Comparison of ENCODE assay signal across 1 cellular context in the genomic region with DNA sequence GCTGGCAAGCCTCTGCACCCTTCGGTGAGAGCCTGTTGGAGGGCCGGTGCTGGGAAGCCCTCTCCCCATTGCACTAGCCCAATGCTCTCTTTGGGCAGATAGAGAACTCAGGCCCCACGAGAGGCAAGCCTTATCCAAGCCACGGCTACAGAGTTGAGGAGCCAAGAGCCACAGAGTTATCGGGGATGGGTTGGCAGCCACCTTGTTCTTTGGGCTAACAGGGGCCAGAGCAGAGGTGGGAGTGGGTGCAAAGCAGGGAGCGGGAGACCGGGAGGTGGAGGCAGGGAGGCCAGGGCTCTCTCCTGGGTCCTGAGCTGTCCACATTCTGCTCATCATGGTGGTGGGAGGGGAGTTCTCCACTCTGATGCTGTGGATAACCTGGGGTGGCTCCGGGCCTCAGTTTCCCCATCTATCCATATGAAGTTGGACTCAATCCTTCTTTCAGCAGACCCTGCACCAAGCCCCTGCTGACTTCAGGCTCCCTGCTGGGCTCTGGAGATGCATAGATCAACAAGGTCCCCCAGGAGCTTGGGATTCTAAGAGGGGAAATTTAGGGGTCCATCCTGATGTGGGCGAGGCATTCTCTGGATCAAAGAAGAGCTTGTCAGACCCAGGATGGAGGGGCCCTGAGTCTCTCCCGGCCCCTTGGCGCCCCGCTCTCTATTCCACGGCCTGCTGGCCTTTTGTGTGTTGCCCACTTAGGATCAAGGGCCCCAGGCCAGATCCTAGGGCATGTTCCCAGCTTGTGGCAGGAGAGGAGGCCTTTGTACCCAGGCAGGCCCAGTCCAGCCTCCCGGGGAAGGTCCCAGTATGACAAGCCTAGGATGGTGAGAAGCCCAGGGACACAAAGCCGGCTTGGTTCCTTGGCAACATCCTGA.
TF ChIP-seq lines count a peak whose summit lies in the region.

No MANE protein-coding gene starts in this region.

TF ChIP-seq in HepG2, 621 proteins besides CTCF, POLR2A, EP300 and RAD21 (continued from another document and continues in another):
- TF ChIP-seq, protein P1, sequence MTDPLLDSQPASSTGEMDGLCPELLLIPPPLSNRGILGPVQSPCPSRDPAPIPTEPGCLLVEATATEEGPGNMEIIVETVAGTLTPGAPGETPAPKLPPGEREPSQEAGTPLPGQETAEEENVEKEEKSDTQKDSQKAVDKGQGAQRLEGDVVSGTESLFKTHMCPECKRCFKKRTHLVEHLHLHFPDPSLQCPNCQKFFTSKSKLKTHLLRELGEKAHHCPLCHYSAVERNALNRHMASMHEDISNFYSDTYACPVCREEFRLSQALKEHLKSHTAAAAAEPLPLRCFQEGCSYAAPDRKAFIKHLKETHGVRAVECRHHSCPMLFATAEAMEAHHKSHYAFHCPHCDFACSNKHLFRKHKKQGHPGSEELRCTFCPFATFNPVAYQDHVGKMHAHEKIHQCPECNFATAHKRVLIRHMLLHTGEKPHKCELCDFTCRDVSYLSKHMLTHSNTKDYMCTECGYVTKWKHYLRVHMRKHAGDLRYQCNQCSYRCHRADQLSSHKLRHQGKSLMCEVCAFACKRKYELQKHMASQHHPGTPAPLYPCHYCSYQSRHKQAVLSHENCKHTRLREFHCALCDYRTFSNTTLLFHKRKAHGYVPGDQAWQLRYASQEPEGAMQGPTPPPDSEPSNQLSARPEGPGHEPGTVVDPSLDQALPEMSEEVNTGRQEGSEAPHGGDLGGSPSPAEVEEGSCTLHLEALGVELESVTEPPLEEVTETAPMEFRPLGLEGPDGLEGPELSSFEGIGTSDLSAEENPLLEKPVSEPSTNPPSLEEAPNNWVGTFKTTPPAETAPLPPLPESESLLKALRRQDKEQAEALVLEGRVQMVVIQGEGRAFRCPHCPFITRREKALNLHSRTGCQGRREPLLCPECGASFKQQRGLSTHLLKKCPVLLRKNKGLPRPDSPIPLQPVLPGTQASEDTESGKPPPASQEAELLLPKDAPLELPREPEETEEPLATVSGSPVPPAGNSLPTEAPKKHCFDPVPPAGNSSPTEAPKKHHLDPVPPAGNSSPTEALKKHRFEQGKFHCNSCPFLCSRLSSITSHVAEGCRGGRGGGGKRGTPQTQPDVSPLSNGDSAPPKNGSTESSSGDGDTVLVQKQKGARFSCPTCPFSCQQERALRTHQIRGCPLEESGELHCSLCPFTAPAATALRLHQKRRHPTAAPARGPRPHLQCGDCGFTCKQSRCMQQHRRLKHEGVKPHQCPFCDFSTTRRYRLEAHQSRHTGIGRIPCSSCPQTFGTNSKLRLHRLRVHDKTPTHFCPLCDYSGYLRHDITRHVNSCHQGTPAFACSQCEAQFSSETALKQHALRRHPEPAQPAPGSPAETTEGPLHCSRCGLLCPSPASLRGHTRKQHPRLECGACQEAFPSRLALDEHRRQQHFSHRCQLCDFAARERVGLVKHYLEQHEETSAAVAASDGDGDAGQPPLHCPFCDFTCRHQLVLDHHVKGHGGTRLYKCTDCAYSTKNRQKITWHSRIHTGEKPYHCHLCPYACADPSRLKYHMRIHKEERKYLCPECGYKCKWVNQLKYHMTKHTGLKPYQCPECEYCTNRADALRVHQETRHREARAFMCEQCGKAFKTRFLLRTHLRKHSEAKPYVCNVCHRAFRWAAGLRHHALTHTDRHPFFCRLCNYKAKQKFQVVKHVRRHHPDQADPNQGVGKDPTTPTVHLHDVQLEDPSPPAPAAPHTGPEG (CRISPR knock-in tag; IDR thresholded peaks at IDR 0.05), result no peak
- no peak for TF ChIP-seq ZNF292 (CRISPR knock-in tag; IDR thresholded peaks at IDR 0.05; ENCODE audit: borderline replicate concordance, low read depth)
- peak; percentile 71 for TF ChIP-seq PHF21A (CRISPR knock-in tag; IDR thresholded peaks at IDR 0.05)
- TF ChIP-seq NONO (IDR thresholded peaks at IDR 0.05), result no peak
- no peak for TF ChIP-seq NONO (CRISPR knock-in tag; conservative IDR thresholded peaks at IDR 0.05)
- 0 out of 2 replicates have a peak, but pooled peaks have one; percentile 36 for TF ChIP-seq PHF20 (CRISPR knock-in tag; IDR thresholded peaks at IDR 0.05)
- peak; percentile 77; the same call in 1 of the 2 replicates for TF ChIP-seq ZNF790 (CRISPR knock-in tag; IDR thresholded peaks at IDR 0.05; ENCODE audit: borderline replicate concordance)
- TF ChIP-seq JDP2 (CRISPR knock-in tag; IDR thresholded peaks at IDR 0.05; ENCODE audit: borderline replicate concordance), result no peak
- no peak for TF ChIP-seq ZFP1 (CRISPR knock-in tag; IDR thresholded peaks at IDR 0.05)
- TF ChIP-seq, protein P2, sequence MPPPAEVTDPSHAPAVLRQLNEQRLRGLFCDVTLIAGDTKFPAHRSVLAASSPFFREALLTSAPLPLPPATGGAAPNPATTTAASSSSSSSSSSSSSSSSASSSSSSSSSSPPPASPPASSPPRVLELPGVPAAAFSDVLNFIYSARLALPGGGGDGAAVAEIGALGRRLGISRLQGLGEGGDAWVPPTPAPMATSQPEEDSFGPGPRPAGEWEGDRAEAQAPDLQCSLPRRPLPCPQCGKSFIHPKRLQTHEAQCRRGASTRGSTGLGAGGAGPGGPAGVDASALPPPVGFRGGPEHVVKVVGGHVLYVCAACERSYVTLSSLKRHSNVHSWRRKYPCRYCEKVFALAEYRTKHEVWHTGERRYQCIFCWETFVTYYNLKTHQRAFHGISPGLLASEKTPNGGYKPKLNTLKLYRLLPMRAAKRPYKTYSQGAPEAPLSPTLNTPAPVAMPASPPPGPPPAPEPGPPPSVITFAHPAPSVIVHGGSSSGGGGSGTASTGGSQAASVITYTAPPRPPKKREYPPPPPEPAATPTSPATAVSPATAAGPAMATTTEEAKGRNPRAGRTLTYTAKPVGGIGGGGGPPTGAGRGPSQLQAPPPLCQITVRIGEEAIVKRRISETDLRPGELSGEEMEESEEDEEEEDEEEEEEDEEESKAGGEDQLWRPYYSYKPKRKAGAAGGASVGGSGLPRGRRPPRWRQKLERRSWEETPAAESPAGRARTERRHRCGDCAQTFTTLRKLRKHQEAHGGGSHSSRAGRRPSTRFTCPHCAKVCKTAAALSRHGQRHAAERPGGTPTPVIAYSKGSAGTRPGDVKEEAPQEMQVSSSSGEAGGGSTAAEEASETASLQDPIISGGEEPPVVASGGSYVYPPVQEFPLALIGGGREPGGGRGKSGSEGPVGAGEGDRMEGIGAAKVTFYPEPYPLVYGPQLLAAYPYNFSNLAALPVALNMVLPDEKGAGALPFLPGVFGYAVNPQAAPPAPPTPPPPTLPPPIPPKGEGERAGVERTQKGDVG (CRISPR knock-in tag; IDR thresholded peaks at IDR 0.05; ENCODE audit: borderline replicate concordance), result 0 out of 2 replicates have a peak, but pooled peaks have one; percentile 21
- peak; percentile 42; the same call in 1 of the 2 replicates for TF ChIP-seq PAWR (CRISPR knock-in tag; IDR thresholded peaks at IDR 0.05; ENCODE audit: borderline replicate concordance)
- TF ChIP-seq ZNF646 (CRISPR knock-in tag; IDR thresholded peaks at IDR 0.05), result 0 out of 2 replicates have a peak, but pooled peaks have one; percentile 60
- no peak for TF ChIP-seq ZNF121 (CRISPR knock-in tag; IDR thresholded peaks at IDR 0.05)
- TF ChIP-seq GABPB1 (CRISPR knock-in tag; IDR thresholded peaks at IDR 0.05), result no peak
- no peak for TF ChIP-seq ZNF512 (CRISPR knock-in tag; IDR thresholded peaks at IDR 0.05)
- no peak for TF ChIP-seq ZNF652 (CRISPR knock-in tag; IDR thresholded peaks at IDR 0.05; ENCODE audit: borderline replicate concordance, low read depth)
- TF ChIP-seq ZNF34 (CRISPR knock-in tag; IDR thresholded peaks at IDR 0.05; ENCODE audit: borderline replicate concordance), result no peak
- TF ChIP-seq ATF7-NPFF (CRISPR knock-in tag; IDR thresholded peaks at IDR 0.05; ENCODE audit: low read depth), result no peak; the same call in 1 of the 2 replicates
- TF ChIP-seq CHCHD3 (CRISPR knock-in tag; IDR thresholded peaks at IDR 0.05), result no peak
- peak; percentile 19; the same call in 1 of the 2 replicates for TF ChIP-seq ZNF225 (CRISPR knock-in tag; IDR thresholded peaks at IDR 0.05)
- no peak for TF ChIP-seq JUND (CRISPR knock-in tag; IDR thresholded peaks at IDR 0.05)
- no peak for TF ChIP-seq ZNF569 (CRISPR knock-in tag; IDR thresholded peaks at IDR 0.05; ENCODE audit: borderline replicate concordance)
- no peak for TF ChIP-seq ONECUT2 (CRISPR knock-in tag; IDR thresholded peaks at IDR 0.05)
- TF ChIP-seq ZNF713 (CRISPR knock-in tag; IDR thresholded peaks at IDR 0.05), result no peak
- TF ChIP-seq HHEX (CRISPR knock-in tag; IDR thresholded peaks at IDR 0.05), result 0 out of 2 replicates have a peak, but pooled peaks have one; percentile 16
- TF ChIP-seq ZBTB37 (CRISPR knock-in tag; IDR thresholded peaks at IDR 0.05), result no peak
- no peak for TF ChIP-seq ZNF543 (CRISPR knock-in tag; IDR thresholded peaks at IDR 0.05)
- TF ChIP-seq, protein P3, sequence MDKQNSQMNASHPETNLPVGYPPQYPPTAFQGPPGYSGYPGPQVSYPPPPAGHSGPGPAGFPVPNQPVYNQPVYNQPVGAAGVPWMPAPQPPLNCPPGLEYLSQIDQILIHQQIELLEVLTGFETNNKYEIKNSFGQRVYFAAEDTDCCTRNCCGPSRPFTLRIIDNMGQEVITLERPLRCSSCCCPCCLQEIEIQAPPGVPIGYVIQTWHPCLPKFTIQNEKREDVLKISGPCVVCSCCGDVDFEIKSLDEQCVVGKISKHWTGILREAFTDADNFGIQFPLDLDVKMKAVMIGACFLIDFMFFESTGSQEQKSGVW (CRISPR knock-in tag; IDR thresholded peaks at IDR 0.05; ENCODE audit: borderline replicate concordance), result peak; percentile 56; the same call in 1 of the 2 replicates
- no peak for TF ChIP-seq NFE2L2 (IDR thresholded peaks at IDR 0.05; ENCODE audit: low read length)
- TF ChIP-seq PITX1 (CRISPR knock-in tag; IDR thresholded peaks at IDR 0.05), result 0 out of 2 replicates have a peak, but pooled peaks have one; percentile 21
- TF ChIP-seq HNF4G (IDR thresholded peaks at IDR 0.05; ENCODE audit: borderline replicate concordance, low read depth, low read length), result peak; percentile 42; the same call in 1 of the 2 replicates
- no peak; the same call in 1 of the 2 replicates for TF ChIP-seq HNF4G (CRISPR knock-in tag; IDR thresholded peaks at IDR 0.05; ENCODE audit: borderline replicate concordance, low read depth)
- no peak for TF ChIP-seq ADNP (CRISPR knock-in tag; IDR thresholded peaks at IDR 0.05)
- TF ChIP-seq ZNF672 (CRISPR knock-in tag; IDR thresholded peaks at IDR 0.05), result no peak
- TF ChIP-seq ZNF724P (CRISPR knock-in tag; IDR thresholded peaks at IDR 0.05; ENCODE audit: borderline replicate concordance), result 0 out of 2 replicates have a peak, but pooled peaks have one; percentile 44
- peak; percentile 43; the same call in 1 of the 2 replicates for TF ChIP-seq MTF2 (CRISPR knock-in tag; IDR thresholded peaks at IDR 0.05; ENCODE audit: borderline replicate concordance)
- no peak for TF ChIP-seq REPIN1 (CRISPR knock-in tag; IDR thresholded peaks at IDR 0.05; ENCODE audit: borderline replicate concordance, low read depth)
